ENCODE assay signal across 2 cellular contexts in the genomic region with DNA sequence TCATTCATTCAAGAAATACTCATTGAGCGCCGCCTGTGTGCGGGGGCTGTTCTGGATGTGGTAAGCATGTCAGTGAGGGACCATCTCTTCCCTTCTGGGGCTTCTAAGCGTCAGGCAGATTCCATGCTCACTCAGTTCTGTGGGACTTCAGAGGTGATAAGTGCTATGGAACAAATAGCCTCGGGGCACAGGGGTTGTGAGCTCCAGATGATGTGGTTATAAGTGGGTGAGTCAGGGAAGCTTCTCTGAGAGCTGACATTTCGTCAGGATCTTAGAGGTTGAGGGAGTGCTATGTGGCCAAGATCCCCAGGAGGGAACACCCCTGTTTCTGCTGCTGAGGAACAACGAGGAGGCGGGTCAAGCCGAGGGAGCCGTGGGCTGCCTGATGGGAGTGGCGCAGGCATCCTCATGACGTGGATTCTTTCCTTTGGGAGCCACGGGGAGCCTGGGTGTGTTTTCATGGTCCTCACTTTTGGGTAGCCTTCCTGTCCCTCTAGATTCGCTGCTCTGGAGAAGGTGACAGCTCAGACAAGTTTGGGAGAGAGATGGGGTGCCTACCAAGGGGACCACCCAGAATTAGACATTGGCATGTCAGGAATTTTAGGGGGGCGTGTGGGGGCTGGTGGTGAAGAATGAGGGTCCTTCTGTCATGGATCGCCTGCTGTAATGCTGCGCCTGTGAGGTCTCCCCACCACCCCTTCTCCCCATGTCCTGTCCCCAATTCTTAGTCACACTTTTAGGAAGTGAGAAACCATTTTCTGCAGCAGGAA.
A peak's percentile ranks its signal among the peaks of the same experiment; 100 is the strongest.
TF ChIP-seq lines count a peak whose summit lies in the region.

No MANE protein-coding gene starts in this region.

TF ChIP-seq in HEK293, 187 proteins besides CTCF, POLR2A, EP300 and RAD21 (continued from another document and continues in another):
- TF ChIP-seq ZNF280C (tag by site-specific recombination; IDR thresholded peaks at IDR 0.05) (no peak), ZNF169 (tag by site-specific recombination; IDR thresholded peaks at IDR 0.05) (no peak), EGR2 (tag by site-specific recombination; IDR thresholded peaks at IDR 0.05; ENCODE audit: low read depth) (peak; percentile 63), ZNF692 (tag by site-specific recombination; IDR thresholded peaks at IDR 0.05) (peak; percentile 32; the same call in 1 of the 2 replicates), ZNF639 (tag by site-specific recombination; IDR thresholded peaks at IDR 0.05) (no peak), ZNF292 (tag by site-specific recombination; IDR thresholded peaks at IDR 0.05; ENCODE audit: borderline replicate concordance, low read depth) (no peak), ZFHX2 (tag by site-specific recombination; conservative IDR thresholded peaks at IDR 0.05) (peak; percentile 74), SP7 (tag by site-specific recombination; IDR thresholded peaks at IDR 0.05) (peak; percentile 63; the same call in 1 of the 2 replicates), ZNF600 (tag by site-specific recombination; IDR thresholded peaks at IDR 0.05) (peak; percentile 64; the same call in 1 of the 2 replicates), ZIC2 (tag by site-specific recombination; IDR thresholded peaks at IDR 0.05) (peak; percentile 30; the same call in 1 of the 2 replicates)
- TF ChIP-seq, protein P1, sequence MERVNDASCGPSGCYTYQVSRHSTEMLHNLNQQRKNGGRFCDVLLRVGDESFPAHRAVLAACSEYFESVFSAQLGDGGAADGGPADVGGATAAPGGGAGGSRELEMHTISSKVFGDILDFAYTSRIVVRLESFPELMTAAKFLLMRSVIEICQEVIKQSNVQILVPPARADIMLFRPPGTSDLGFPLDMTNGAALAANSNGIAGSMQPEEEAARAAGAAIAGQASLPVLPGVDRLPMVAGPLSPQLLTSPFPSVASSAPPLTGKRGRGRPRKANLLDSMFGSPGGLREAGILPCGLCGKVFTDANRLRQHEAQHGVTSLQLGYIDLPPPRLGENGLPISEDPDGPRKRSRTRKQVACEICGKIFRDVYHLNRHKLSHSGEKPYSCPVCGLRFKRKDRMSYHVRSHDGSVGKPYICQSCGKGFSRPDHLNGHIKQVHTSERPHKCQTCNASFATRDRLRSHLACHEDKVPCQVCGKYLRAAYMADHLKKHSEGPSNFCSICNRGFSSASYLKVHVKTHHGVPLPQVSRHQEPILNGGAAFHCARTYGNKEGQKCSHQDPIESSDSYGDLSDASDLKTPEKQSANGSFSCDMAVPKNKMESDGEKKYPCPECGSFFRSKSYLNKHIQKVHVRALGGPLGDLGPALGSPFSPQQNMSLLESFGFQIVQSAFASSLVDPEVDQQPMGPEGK (tag by site-specific recombination; IDR thresholded peaks at IDR 0.05): no peak
- TF ChIP-seq, protein P2, sequence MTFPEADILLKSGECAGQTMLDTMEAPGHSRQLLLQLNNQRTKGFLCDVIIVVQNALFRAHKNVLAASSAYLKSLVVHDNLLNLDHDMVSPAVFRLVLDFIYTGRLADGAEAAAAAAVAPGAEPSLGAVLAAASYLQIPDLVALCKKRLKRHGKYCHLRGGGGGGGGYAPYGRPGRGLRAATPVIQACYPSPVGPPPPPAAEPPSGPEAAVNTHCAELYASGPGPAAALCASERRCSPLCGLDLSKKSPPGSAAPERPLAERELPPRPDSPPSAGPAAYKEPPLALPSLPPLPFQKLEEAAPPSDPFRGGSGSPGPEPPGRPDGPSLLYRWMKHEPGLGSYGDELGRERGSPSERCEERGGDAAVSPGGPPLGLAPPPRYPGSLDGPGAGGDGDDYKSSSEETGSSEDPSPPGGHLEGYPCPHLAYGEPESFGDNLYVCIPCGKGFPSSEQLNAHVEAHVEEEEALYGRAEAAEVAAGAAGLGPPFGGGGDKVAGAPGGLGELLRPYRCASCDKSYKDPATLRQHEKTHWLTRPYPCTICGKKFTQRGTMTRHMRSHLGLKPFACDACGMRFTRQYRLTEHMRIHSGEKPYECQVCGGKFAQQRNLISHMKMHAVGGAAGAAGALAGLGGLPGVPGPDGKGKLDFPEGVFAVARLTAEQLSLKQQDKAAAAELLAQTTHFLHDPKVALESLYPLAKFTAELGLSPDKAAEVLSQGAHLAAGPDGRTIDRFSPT (tag by site-specific recombination; IDR thresholded peaks at IDR 0.05): no peak

TF ChIP-seq in SK-N-SH, 30 proteins besides CTCF, POLR2A, EP300 and RAD21 (continued from another document):
- TF ChIP-seq MAX (IDR thresholded peaks at IDR 0.05; ENCODE audit: low read depth): no peak
- no peak for TF ChIP-seq FOXJ3 (CRISPR knock-in tag; IDR thresholded peaks at IDR 0.05)
- TF ChIP-seq RFX5 (IDR thresholded peaks at IDR 0.05; ENCODE audit: low read length): no peak
- no peak for TF ChIP-seq GABPA (IDR thresholded peaks at IDR 0.05; ENCODE audit: low read depth)
- no peak for TF ChIP-seq IRF3 (IDR thresholded peaks at IDR 0.05; ENCODE audit: low read depth, low read length)
- no peak for TF ChIP-seq MEF2A (IDR thresholded peaks at IDR 0.05; ENCODE audit: borderline replicate concordance, low read depth)
- TF ChIP-seq, protein P3, sequence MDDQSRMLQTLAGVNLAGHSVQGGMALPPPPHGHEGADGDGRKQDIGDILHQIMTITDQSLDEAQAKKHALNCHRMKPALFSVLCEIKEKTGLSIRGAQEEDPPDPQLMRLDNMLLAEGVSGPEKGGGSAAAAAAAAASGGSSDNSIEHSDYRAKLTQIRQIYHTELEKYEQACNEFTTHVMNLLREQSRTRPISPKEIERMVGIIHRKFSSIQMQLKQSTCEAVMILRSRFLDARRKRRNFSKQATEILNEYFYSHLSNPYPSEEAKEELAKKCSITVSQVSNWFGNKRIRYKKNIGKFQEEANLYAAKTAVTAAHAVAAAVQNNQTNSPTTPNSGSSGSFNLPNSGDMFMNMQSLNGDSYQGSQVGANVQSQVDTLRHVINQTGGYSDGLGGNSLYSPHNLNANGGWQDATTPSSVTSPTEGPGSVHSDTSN (IDR thresholded peaks at IDR 0.05): no peak
- TF ChIP-seq CHD2 (IDR thresholded peaks at IDR 0.05; ENCODE audit: low read length, partially characterized antibody): no peak
- TF ChIP-seq, protein P4, sequence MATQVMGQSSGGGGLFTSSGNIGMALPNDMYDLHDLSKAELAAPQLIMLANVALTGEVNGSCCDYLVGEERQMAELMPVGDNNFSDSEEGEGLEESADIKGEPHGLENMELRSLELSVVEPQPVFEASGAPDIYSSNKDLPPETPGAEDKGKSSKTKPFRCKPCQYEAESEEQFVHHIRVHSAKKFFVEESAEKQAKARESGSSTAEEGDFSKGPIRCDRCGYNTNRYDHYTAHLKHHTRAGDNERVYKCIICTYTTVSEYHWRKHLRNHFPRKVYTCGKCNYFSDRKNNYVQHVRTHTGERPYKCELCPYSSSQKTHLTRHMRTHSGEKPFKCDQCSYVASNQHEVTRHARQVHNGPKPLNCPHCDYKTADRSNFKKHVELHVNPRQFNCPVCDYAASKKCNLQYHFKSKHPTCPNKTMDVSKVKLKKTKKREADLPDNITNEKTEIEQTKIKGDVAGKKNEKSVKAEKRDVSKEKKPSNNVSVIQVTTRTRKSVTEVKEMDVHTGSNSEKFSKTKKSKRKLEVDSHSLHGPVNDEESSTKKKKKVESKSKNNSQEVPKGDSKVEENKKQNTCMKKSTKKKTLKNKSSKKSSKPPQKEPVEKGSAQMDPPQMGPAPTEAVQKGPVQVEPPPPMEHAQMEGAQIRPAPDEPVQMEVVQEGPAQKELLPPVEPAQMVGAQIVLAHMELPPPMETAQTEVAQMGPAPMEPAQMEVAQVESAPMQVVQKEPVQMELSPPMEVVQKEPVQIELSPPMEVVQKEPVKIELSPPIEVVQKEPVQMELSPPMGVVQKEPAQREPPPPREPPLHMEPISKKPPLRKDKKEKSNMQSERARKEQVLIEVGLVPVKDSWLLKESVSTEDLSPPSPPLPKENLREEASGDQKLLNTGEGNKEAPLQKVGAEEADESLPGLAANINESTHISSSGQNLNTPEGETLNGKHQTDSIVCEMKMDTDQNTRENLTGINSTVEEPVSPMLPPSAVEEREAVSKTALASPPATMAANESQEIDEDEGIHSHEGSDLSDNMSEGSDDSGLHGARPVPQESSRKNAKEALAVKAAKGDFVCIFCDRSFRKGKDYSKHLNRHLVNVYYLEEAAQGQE (IDR thresholded peaks at IDR 0.05; ENCODE audit: low read depth, low read length): no peak
- TF ChIP-seq RCOR1 (IDR thresholded peaks at IDR 0.05; ENCODE audit: low read length): no peak
- TF ChIP-seq NFIC (IDR thresholded peaks at IDR 0.05; ENCODE audit: borderline replicate concordance): no peak
- no peak for TF ChIP-seq YY1 (IDR thresholded peaks at IDR 0.05; ENCODE audit: low read depth)
